9 cellular contexts compared by ENCODE assay signal in the genomic region with DNA sequence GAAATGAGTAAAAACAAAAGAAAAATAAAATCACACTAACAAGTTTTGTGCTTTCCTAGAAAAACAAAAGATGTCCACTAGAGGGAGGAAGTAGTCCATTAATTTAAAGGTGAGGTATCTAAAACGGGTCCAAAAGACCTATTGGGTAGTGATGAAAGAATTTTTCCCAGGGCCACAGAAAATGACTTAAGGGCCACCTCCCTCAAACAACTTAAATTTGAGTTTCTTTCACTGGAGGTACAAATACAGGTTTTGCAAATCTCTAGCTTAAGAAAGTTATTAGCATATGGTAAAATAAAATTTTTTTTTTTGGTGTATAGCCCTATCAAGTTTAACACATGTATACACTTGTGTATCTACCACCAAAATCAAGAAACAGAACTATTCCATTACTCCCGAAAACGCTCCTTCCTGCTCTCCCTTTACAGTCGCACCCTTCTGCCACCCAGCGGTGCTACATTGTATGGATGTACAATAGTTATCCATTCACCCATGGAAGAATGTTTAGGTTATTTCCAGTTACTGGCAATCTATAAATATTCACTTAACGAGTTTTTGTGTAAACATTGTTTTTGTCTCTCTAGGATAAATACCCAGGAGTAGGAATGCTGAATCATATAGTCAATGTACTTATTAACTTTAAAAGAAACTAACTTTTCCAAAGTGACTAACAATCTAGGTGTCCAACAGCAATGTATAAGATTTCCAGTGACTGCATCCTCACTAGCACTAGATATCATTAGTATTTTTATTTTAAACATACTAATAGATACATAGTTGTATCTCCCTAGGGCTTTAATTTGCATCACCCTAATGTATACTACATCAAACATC. TPM values are rescaled to one million over a fixed set of nuclear protein-coding genes. Genes with fewer than 3 reads are reported as not detected.
A peak's percentile ranks its signal among the peaks of the same experiment; 100 is the strongest.
DNase-seq lines count a peak whose midpoint lies in the region; ATAC-seq, FAIRE-seq and TF ChIP-seq lines count a peak whose summit lies in the region.
"Had no signal": no experiment of that assay in that cellular context is flagged by ENCODE, and none has a peak within 500 bp of the region (broad histone marks: within the 10 kb centered on the region; RNA-seq: fewer than 3 reads in every experiment).

No MANE protein-coding gene starts in this region.

- ATAC-seq in GM19324 (IDR thresholded peaks at IDR 0.05; ENCODE audit: low FRiP score, unreplicated experiment) (peak; percentile 63), Right ventricle myocardium superior (ENCODE audit: poor library complexity) (no peak)

- H3K9me3 Mint-ChIP-seq in astrocyte (ENCODE audit: unreplicated experiment), result no peaks in the 10 kb centered on the region
- H3K9me3 Mint-ChIP-seq: activated naive CD4-positive, alpha-beta T cell treated with anti-CD3 and anti-CD28 coated beads, Interleukin-2, amount 50 U/mL, for 72 hours had no signal

- peaks cover 11% of the 10 kb centered on the region; the same call in 1 of the 2 replicates for H3K79me2 ChIP-seq in KMS-11 (ENCODE audit: insufficient read depth, low read depth)
- peaks cover 54% of the 10 kb centered on the region for H3K79me2 ChIP-seq in astrocyte (ENCODE audit: insufficient read depth, low read length)

- H3K4me3 Mint-ChIP-seq in astrocyte (ENCODE audit: unreplicated experiment), result no peak overlapping the region

- H3K27ac ChIP-seq in KMS-11 (no peak overlapping the region), astrocyte (ENCODE audit: low read depth, low read length) (no peak overlapping the region)

- no peak overlapping the region for H3K27ac Mint-ChIP-seq in astrocyte (ENCODE audit: unreplicated experiment)

- H3K27me3 Mint-ChIP-seq in astrocyte (ENCODE audit: low read depth, unreplicated experiment), result no peaks in the 10 kb centered on the region

- H3K27me3 ChIP-seq in KMS-11 (ENCODE audit: insufficient read depth, low read depth) (no peaks in the 10 kb centered on the region), astrocyte (ENCODE audit: insufficient read depth, low read length) (no peaks in the 10 kb centered on the region), kidney epithelial cell (ENCODE audit: control insufficient read depth, insufficient read depth, low read length) (no peaks in the 10 kb centered on the region)

- DNase-seq in NCI-H2171 treated with DMSO at 0.1 percent for 48 hours (lab: John Stamatoyannopoulos, UW) (peak; percentile 2), NCI-H2171 (lab: John Stamatoyannopoulos, UW) (no peak), astrocyte (ENCODE audit: low read depth) (peak; percentile 29), kidney epithelial cell (ENCODE audit: low read depth) (peak; percentile 23), activated gamma-delta T cell (lab: John Stamatoyannopoulos, UW) (no peak), Right ventricle myocardium superior (no peak)

- H3K9ac ChIP-seq in KMS-11 (no peak overlapping the region), astrocyte (ENCODE audit: low read length) (peak overlapping the region; percentile 34)

- no peak overlapping the region for H2AFZ ChIP-seq in KMS-11 (ENCODE audit: low read depth)
- peak overlapping the region; percentile 39 for H2AFZ ChIP-seq in astrocyte (ENCODE audit: low read depth, low read length)

- no peaks in the 10 kb centered on the region for H3K9me3 ChIP-seq in astrocyte (ENCODE audit: insufficient read depth, low read depth, low read length)

- FAIRE-seq in astrocyte (lab: Jason Lieb, UNC), result no peak

- H3K4me3 ChIP-seq in KMS-11 (IDR thresholded peaks at IDR 0.05; ENCODE audit: insufficient read depth, low read depth, low read length), result no peak overlapping the region
- no peak overlapping the region for H3K4me3 ChIP-seq in astrocyte (ENCODE audit: insufficient read depth, low read depth, low read length)
- H3K4me3 ChIP-seq in kidney epithelial cell (ENCODE audit: low read depth, low read length), result no peak overlapping the region

- intact Hi-C loops in Right ventricle myocardium superior (cut with DNase I), result no loop called here

- H4K20me1 ChIP-seq in KMS-11 (ENCODE audit: insufficient read depth) (no peaks in the 10 kb centered on the region), astrocyte (ENCODE audit: insufficient read depth, low read length) (no peaks in the 10 kb centered on the region)

- TF ChIP-seq CTCF in KMS-11 (conservative IDR thresholded peaks at IDR 0.05; ENCODE audit: low read depth, low read length) (peak; percentile 84), astrocyte (IDR thresholded peaks at IDR 0.05; ENCODE audit: insufficient read depth, low read depth, low read length) (peak; percentile 55), kidney epithelial cell (IDR thresholded peaks at IDR 0.05; ENCODE audit: insufficient read depth, low read length, poor library complexity, severe bottlenecking) (peak; percentile 38)

- H3K36me3 Mint-ChIP-seq in astrocyte (ENCODE audit: low read depth, unreplicated experiment), result no peaks in the 10 kb centered on the region

- H3K4me1 ChIP-seq in KMS-11 (ENCODE audit: low read depth, poor library complexity, severe bottlenecking) (peaks cover 9% of the 10 kb centered on the region), astrocyte (ENCODE audit: insufficient read depth, low read length) (no peaks in the 10 kb centered on the region)

- H3K4me2 ChIP-seq in KMS-11 (no peak overlapping the region), astrocyte (ENCODE audit: low read length) (peak overlapping the region; percentile 30)

- H3K36me3 ChIP-seq in KMS-11 (ENCODE audit: insufficient read depth) (no peaks in the 10 kb centered on the region), astrocyte (ENCODE audit: insufficient read depth, low read length) (no peaks in the 10 kb centered on the region), kidney epithelial cell (ENCODE audit: control insufficient read depth, insufficient read depth, low read length) (no peaks in the 10 kb centered on the region)

- peaks cover 16% of the 10 kb centered on the region for H3K4me1 Mint-ChIP-seq in astrocyte (ENCODE audit: low read depth, unreplicated experiment)

RNA-seq across cellular contexts. Expression of gene DEPDC1B, which starts 21.9 kb away (rescaled TPM):
- total RNA-seq in astrocyte, result 1.4 and 2.2 TPM in 2 replicates
- total RNA-seq in kidney epithelial cell, result 10.6 TPM in 2 replicates
- total RNA-seq in Right ventricle myocardium superior, result 0.27 TPM

Comparison
In these comparisons a context has a peak if more than half of its experiments do, and no peak if none do; other contexts are left out.
1. DNase-seq: peak in NCI-H2171 treated with DMSO at 0.1 percent for 48 hours (single experiment), astrocyte (single experiment) and kidney epithelial cell (single experiment); none in NCI-H2171 (single experiment), activated gamma-delta T cell (single experiment) and Right ventricle myocardium superior (single experiment).
2. Peak in every context shown above with its lines, with median percentiles within 50 percentile points of each other: CTCF ChIP-seq.